8 cellular contexts compared by ENCODE assay signal in the genomic region with DNA sequence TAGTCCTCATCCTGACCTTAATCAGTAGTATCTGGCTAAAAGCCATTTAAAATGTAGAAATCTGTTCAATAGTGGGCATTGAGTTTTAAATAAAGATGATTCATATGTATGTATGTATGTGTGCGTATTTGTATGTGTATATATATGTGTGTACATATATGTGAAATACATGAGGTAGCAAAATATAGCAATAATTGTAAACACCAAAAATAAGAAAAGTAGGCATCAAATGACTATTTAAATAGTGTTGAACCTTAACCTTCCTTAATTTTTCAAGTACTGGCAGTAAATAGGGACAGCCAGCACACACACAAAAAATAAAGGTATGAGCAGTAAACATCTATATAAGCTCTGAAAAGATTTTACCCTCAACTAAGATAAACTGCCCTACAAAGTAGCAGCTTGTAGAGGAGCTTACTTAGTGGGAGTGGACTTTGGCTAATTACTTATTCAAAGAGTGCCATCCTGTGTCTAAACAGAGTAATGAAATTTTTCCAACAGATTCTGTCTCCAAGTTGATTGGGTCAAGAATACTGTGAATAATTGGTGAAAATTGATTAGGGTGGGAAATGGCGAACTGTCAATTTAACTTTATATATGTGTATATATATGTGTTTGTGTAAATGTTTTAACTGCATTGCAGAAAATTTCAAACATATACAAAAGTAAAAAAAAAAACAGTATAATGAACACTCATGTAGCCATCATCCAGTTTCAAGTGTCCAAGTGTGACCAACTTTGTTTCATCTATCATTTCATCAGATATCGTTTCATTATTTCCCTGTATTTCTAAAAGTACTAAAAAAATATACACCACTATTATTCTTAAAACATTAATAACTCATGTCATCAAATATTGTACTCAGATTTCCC. TPM values are rescaled to one million over a fixed set of nuclear protein-coding genes. Genes with fewer than 3 reads are reported as not detected.
DNase-seq lines count a peak whose midpoint lies in the region; ATAC-seq and TF ChIP-seq lines count a peak whose summit lies in the region.

No MANE protein-coding gene starts in this region.

- intact Hi-C loops in upper lobe of right lung (cut with DNase I) = loop anchor here (10.0 kb wide), 1 partner anchor 669 kb away; no protein-coding TSS in a partner anchor

- H3K27me3 ChIP-seq in SJCRH30 (no peaks in the 10 kb centered on the region), upper lobe of right lung (no peaks in the 10 kb centered on the region)

- H3K36me3 ChIP-seq in SJCRH30 (no peaks in the 10 kb centered on the region), upper lobe of right lung (no peaks in the 10 kb centered on the region)

- DNase-seq in NCI-H2227 (lab: John Stamatoyannopoulos, UW; ENCODE audit: unreplicated experiment) (peak; percentile 43), NCI-H2227 treated with DMSO at 0.1 percent for 48 hours (lab: John Stamatoyannopoulos, UW) (no peak), H4 (ENCODE audit: low spot score) (peak; percentile 80), Kasumi-1 (lab: John Stamatoyannopoulos, UW) (peak; percentile 88 to 94), SJCRH30 (peak in 1 of 2 experiments; percentile 71), mesothelial cell of epicardium (ENCODE audit: low spot score in 2 of 2, unreplicated experiment in 2 of 2) (no peak), upper lobe of right lung (no peak)
- no peak for DNase-seq in effector memory CD8-positive, alpha-beta T cell

- H3K4me3 ChIP-seq in SJCRH30 (peak overlapping the region; percentile 62), upper lobe of right lung (peak overlapping the region; percentile 73)

- H3K27ac ChIP-seq in SJCRH30 (peak overlapping the region; percentile 55), upper lobe of right lung (peak overlapping the region; percentile 58)

- peaks cover 11 to 13% of the 10 kb centered on the region in 2 donors for H3K4me1 Mint-ChIP-seq in effector memory CD8-positive, alpha-beta T cell (ENCODE audit: low read depth in 2 of 2)
- peaks cover 17% of the 10 kb centered on the region for H3K4me1 Mint-ChIP-seq in mesothelial cell of epicardium

- ATAC-seq in effector memory CD8-positive, alpha-beta T cell (replicated peaks) = peak; percentile 52
- ATAC-seq in upper lobe of right lung = peak; percentile 81

- TF ChIP-seq CTCF in mesothelial cell of epicardium (IDR thresholded peaks at IDR 0.05; ENCODE audit: unreplicated experiment) (peak; percentile 50), upper lobe of right lung (IDR thresholded peaks at IDR 0.05) (peak; percentile 71)

- H3K27ac Mint-ChIP-seq in effector memory CD8-positive, alpha-beta T cell = peak overlapping the region in 1 of 2 donors; percentile 97
- H3K27ac Mint-ChIP-seq in mesothelial cell of epicardium = peak overlapping the region; percentile 96

- no peaks in the 10 kb centered on the region for H3K9me3 ChIP-seq in SJCRH30 (replicated peaks)
- no peaks in the 10 kb centered on the region for H3K9me3 ChIP-seq in upper lobe of right lung

- no peaks in the 10 kb centered on the region for H3K27me3 Mint-ChIP-seq in effector memory CD8-positive, alpha-beta T cell
- no peaks in the 10 kb centered on the region for H3K27me3 Mint-ChIP-seq in mesothelial cell of epicardium (ENCODE audit: low read depth)

- H3K4me1 ChIP-seq in SJCRH30 (no peaks in the 10 kb centered on the region), upper lobe of right lung (peaks cover 15% of the 10 kb centered on the region)

- no peak overlapping the region for H3K4me3 Mint-ChIP-seq in effector memory CD8-positive, alpha-beta T cell
- H3K4me3 Mint-ChIP-seq in mesothelial cell of epicardium = no peak overlapping the region

- H3K36me3 Mint-ChIP-seq in effector memory CD8-positive, alpha-beta T cell (ENCODE audit: insufficient read depth) = peaks cover 4% of the 10 kb centered on the region
- no peaks in the 10 kb centered on the region for H3K36me3 Mint-ChIP-seq in mesothelial cell of epicardium

- H3K9me3 Mint-ChIP-seq in effector memory CD8-positive, alpha-beta T cell = no peaks in the 10 kb centered on the region
- no peaks in the 10 kb centered on the region for H3K9me3 Mint-ChIP-seq in mesothelial cell of epicardium

RNA-seq across cellular contexts. Expression of a gene that starts 2.0 kb away (rescaled TPM):
- total RNA-seq in H4 (2014; rRNA removed; shearing (Covaris generic)) = 1.7 and 2.1 TPM in 2 replicates
- 6.0 and 7.2 TPM in 2 replicates for total RNA-seq in SJCRH30 (2014; rRNA removed; shearing (Covaris generic))
- total RNA-seq in mesothelial cell of epicardium (17.3 to 20.6 TPM (median 17.7 TPM) in 3 replicates), upper lobe of right lung (2.3 TPM)

Comparison
In these comparisons a context has a peak if more than half of its experiments do, and no peak if none do; other contexts are left out.
1. DNase-seq: peak in NCI-H2227 (single experiment), H4 (single experiment) and Kasumi-1 (2 of 2); none in NCI-H2227 treated with DMSO at 0.1 percent for 48 hours (single experiment), effector memory CD8-positive, alpha-beta T cell (0 of 3), mesothelial cell of epicardium (0 of 2) and upper lobe of right lung (single experiment).